1 cellular context compared by ENCODE assay signal in genomic region chr22:29043906-29044575, GRCh38.
TF ChIP-seq lines count a peak whose summit lies in the region.

No MANE protein-coding gene starts in this region.

TF ChIP-seq in A549, 52 proteins besides CTCF, POLR2A, EP300 and RAD21:
- TF ChIP-seq PHF8 (IDR thresholded peaks at IDR 0.05; ENCODE audit: borderline replicate concordance, low read depth) (no peak), HOXB5 (CRISPR knock-in tag; IDR thresholded peaks at IDR 0.05) (no peak), ZSCAN20 (CRISPR knock-in tag; IDR thresholded peaks at IDR 0.05) (no peak), BHLHE40 (IDR thresholded peaks at IDR 0.05; ENCODE audit: low read depth, low read length) (no peak), JUNB (IDR thresholded peaks at IDR 0.05) (no peak), CHD4 (IDR thresholded peaks at IDR 0.05; ENCODE audit: borderline replicate concordance) (no peak), JUN (IDR thresholded peaks at IDR 0.05) (no peak), CHD2 (IDR thresholded peaks at IDR 0.05; ENCODE audit: low read length, partially characterized antibody) (no peak), RARB (CRISPR knock-in tag; IDR thresholded peaks at IDR 0.05) (no peak), TP53 (CRISPR knock-in tag; IDR thresholded peaks at IDR 0.05) (no peak), RCOR1 (IDR thresholded peaks at IDR 0.05; ENCODE audit: low read depth, low read length) (no peak), RNF2 (IDR thresholded peaks at IDR 0.05; ENCODE audit: borderline replicate concordance, low read depth) (no peak), NFE2L2 (conservative IDR thresholded peaks at IDR 0.05; ENCODE audit: low read length) (no peak), FOSB (CRISPR knock-in tag; IDR thresholded peaks at IDR 0.05) (no peak), REST (IDR thresholded peaks at IDR 0.05) (no peak), SREBF2 (IDR thresholded peaks at IDR 0.05) (no peak), SMC3 (IDR thresholded peaks at IDR 0.05) (no peak), EHF (CRISPR knock-in tag; IDR thresholded peaks at IDR 0.05) (no peak), ZC3H11A (IDR thresholded peaks at IDR 0.05) (no peak)
